ENCODE assay signal across 6 cellular contexts in genomic region chr5:97641081-97641480, GRCh38.
"Had no signal": no experiment of that assay in that cellular context is flagged by ENCODE, and none has a peak within 500 bp of the region (broad histone marks: within the 10 kb centered on the region; RNA-seq: fewer than 3 reads in every experiment).

No MANE protein-coding gene starts in this region.

- ATAC-seq: HepG2, K562 had no signal

- H3K27ac ChIP-seq: HL-60 had no signal

- H3K4me3 ChIP-seq: K562 had no signal

- DNase-seq: IMR-90, KBM-7, KG1 had no signal
